Comparison of ENCODE assay signal across 20 cellular contexts in the genomic region with DNA sequence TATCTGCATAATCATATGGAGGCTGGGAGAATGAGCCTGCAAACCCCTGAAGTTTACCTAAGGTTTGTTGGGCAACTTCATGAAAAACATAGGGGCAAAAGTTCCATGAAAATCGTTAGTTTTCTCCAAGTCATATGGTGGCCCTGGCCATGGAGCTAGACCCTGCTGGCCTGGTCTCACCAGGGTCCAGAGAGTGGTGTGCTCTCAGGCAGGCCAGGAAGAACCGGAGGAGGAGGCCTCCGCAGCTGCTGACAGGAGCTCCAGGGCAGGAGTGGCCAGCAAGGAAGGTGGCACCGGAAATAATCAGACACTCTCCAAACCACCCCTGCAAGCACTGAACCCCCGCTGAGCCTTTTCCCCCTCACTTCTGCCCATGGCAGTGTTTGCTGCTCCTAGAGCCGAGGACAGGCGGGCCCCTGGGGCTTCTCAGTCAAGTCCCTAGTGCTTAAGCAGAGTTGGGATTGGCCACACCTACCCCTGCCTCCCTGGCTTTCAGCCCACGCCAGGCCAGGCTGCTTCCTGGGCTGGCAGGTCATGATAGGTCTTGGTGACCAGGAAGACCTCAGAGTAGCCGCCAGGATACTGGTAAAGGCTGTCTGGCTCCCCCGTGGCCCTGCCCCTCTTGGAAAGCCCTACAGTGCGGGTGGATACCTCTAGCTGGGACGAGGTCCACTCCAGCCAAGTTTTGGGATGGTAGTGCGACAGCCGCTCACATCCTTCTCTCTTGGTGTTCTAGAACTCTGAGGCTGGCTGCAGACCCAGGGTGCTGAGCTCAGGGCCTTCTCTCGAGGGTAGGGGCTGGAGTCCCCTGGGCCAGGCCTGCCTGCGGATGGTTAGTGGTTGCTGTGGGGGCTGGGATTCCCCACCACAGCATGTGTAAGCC.
A peak's percentile ranks its signal among the peaks of the same experiment; 100 is the strongest.
DNase-seq lines count a peak whose midpoint lies in the region; ATAC-seq and TF ChIP-seq lines count a peak whose summit lies in the region.
"Had no signal": no experiment of that assay in that cellular context is flagged by ENCODE, and none has a peak within 500 bp of the region (broad histone marks: within the 10 kb centered on the region; RNA-seq: fewer than 3 reads in every experiment).

No MANE protein-coding gene starts in this region.

- H3K9me3 ChIP-seq in HUES64 (ENCODE audit: insufficient read depth, low read depth, low read length) (no peaks in the 10 kb centered on the region), spleen (no peaks in the 10 kb centered on the region)

- TF ChIP-seq CTCF in spleen (IDR thresholded peaks at IDR 0.05 in 8 of 11, conservative IDR thresholded peaks at IDR 0.05 in 3 of 11) = no peak

- H3K27ac ChIP-seq in HUES64 (ENCODE audit: low read depth, low read length) = 0 out of 2 replicates have a peak overlapping the region, but pooled peaks have one; percentile 8
- no peak overlapping the region for H3K27ac ChIP-seq in spleen
- H3K27ac ChIP-seq: 22Rv1, KMS-11, SK-N-MC had no signal

- H3K27me3 ChIP-seq in HUES64 (ENCODE audit: insufficient read depth, low read length) (no peaks in the 10 kb centered on the region), spleen (replicated peaks in 1 of 7) (no peaks in the 10 kb centered on the region)

- H3K4me3 ChIP-seq in HUES64 (ENCODE audit: low read length) (no peak overlapping the region), spleen (no peak overlapping the region)
- H3K4me3 ChIP-seq: SK-N-MC had no signal

- TF ChIP-seq POLR2A in spleen (IDR thresholded peaks at IDR 0.05) = no peak

- 93% methylated on average over 16 of the region's 16 CpGs for WGBS in HUES64
- WGBS in spleen, 5 donors = 88 to 94% (median 93%) methylated on average over 12 to 16 of the region's 16 CpGs

- H3K36me3 ChIP-seq in HUES64 (ENCODE audit: insufficient read depth, low read length) = no peaks in the 10 kb centered on the region
- H3K36me3 ChIP-seq in spleen = peaks cover 0 to 78% (median 9%) of the 10 kb centered on the region in 6 donors

- DNase-seq in DMS 273 (lab: John Stamatoyannopoulos, UW; ENCODE audit: unreplicated experiment) = peak; percentile 35
- no peak for DNase-seq in DMS 273 treated with DMSO at 0.1 percent for 48 hours (lab: John Stamatoyannopoulos, UW)
- peak; percentile 94 for DNase-seq in left lobe of liver (ENCODE audit: low spot score)
- DNase-seq in spleen = peak; percentile 50
- DNase-seq in epidermal melanocyte (ENCODE audit: insufficient read length, low spot score) = no peak
- DNase-seq: AML-193; DMS53; HFFc6; MV-4-11; NCI-H1417; NCI-H187 treated with DMSO at 0.1 percent for 48 hours; NCI-H526 treated with DMSO at 0.1 percent for 48 hours; NK-92 treated with Interleukin-12 subunit alpha and Interleukin-12 subunit beta, amount 100 ng/mL, for 24 hours; SHP77 had no signal

- intact Hi-C loops in spleen (cut with DNase I; ENCODE audit: low total_unique reads) = no loop called here

- ATAC-seq in left lobe of liver = peak; percentile 78
- no peak for ATAC-seq in HG02970 (IDR thresholded peaks at IDR 0.05; ENCODE audit: low FRiP score, unreplicated experiment)
- ATAC-seq in GM19463 (IDR thresholded peaks at IDR 0.05; ENCODE audit: unreplicated experiment) = no peak

- H3K4me1 ChIP-seq in HUES64 (ENCODE audit: insufficient read depth, low read length) (peaks cover 24% of the 10 kb centered on the region), spleen (no peaks in the 10 kb centered on the region)

- H3K9ac ChIP-seq in HUES64 (ENCODE audit: low read depth, low read length) = no peak overlapping the region
- H3K9ac ChIP-seq: KMS-11 had no signal

Comparison
In these comparisons a context has a peak if more than half of its experiments do, and no peak if none do; other contexts are left out.
1. DNase-seq: peak in DMS 273 (single experiment), left lobe of liver (single experiment) and spleen (single experiment); none in DMS 273 treated with DMSO at 0.1 percent for 48 hours (single experiment) and epidermal melanocyte (single experiment).